Comparison of ENCODE assay signal across 8 cellular contexts in genomic region chr11:575324-575995, GRCh38. TPM values are rescaled to one million over a fixed set of nuclear protein-coding genes. Genes with fewer than 3 reads are reported as not detected.
DNase-seq lines count a peak whose midpoint lies in the region; ATAC-seq, FAIRE-seq and TF ChIP-seq lines count a peak whose summit lies in the region.

No MANE protein-coding gene starts in this region.

- peaks cover 3% of the 10 kb centered on the region for H3K36me3 ChIP-seq in bronchial epithelial cell (ENCODE audit: control insufficient read depth, insufficient read depth, low read length)
- H3K36me3 ChIP-seq in right lobe of liver = no peaks in the 10 kb centered on the region
- H3K36me3 ChIP-seq in thyroid gland = no peaks in the 10 kb centered on the region

- ATAC-seq in HG03025 (IDR thresholded peaks at IDR 0.05; ENCODE audit: low FRiP score, unreplicated experiment) = peak; percentile 19
- peak in 2 of 4 donors; percentile 64 to 74 for ATAC-seq in right lobe of liver
- ATAC-seq in HG03457 (IDR thresholded peaks at IDR 0.05; ENCODE audit: unreplicated experiment) = no peak

- H3K27me3 Mint-ChIP-seq in activated T-cell treated with anti-CD3 and anti-CD28 coated beads, Interleukin-2, amount 50 U/mL, for 24 hours = peaks cover 8% of the 10 kb centered on the region

- H3K27ac Mint-ChIP-seq in activated T-cell treated with anti-CD3 and anti-CD28 coated beads, Interleukin-2, amount 50 U/mL, for 24 hours = peak overlapping the region; percentile 72

- TF ChIP-seq CTCF in bronchial epithelial cell (IDR thresholded peaks at IDR 0.05; ENCODE audit: insufficient read depth, low read length, severe bottlenecking) = no peak
- no peak for TF ChIP-seq CTCF in right lobe of liver (IDR thresholded peaks at IDR 0.05)
- no peak for TF ChIP-seq CTCF in thyroid gland (IDR thresholded peaks at IDR 0.05)

- H3K27me3 ChIP-seq in bronchial epithelial cell (ENCODE audit: control insufficient read depth, insufficient read depth, low read length) (no peaks in the 10 kb centered on the region), right lobe of liver (no peaks in the 10 kb centered on the region), thyroid gland (no peaks in the 10 kb centered on the region)

- H3K4me1 Mint-ChIP-seq in activated T-cell treated with anti-CD3 and anti-CD28 coated beads, Interleukin-2, amount 50 U/mL, for 24 hours (ENCODE audit: low read depth) = peaks cover 48% of the 10 kb centered on the region

- intact Hi-C loops in right lobe of liver (cut with DNase I) (no loop called here), thyroid gland (cut with DNase I) (no loop called here)

- peak overlapping the region; percentile 82 for H3K4me3 ChIP-seq in bronchial epithelial cell (ENCODE audit: low read depth, low read length)
- H3K4me3 ChIP-seq in right lobe of liver = peak overlapping the region; percentile 71 to 76 (median 74)
- H3K4me3 ChIP-seq in thyroid gland (replicated peaks in 1 of 3) = peak overlapping the region; percentile 40 to 65 (median 56)

- peak overlapping the region; percentile 82 for H3K4me3 Mint-ChIP-seq in activated T-cell treated with anti-CD3 and anti-CD28 coated beads, Interleukin-2, amount 50 U/mL, for 24 hours

- H3K4me1 ChIP-seq in right lobe of liver (peaks cover 2 to 54% (median 20%) of the 10 kb centered on the region in 4 donors), thyroid gland (peaks cover 58 to 67% of the 10 kb centered on the region in 2 donors)

- no peak for DNase-seq in activated T-cell treated with anti-CD3 and anti-CD28 coated beads, Interleukin-2, amount 50 U/mL, for 24 hours
- DNase-seq in activated T-cell treated with anti-CD3 and anti-CD28 coated beads for 4 hours = no peak
- DNase-seq in NCI-H345 treated with DMSO at 0.1 percent for 48 hours (lab: John Stamatoyannopoulos, UW; ENCODE audit: unreplicated experiment) = peak; percentile 68
- DNase-seq in bronchial epithelial cell (ENCODE audit: low read depth) = no peak
- DNase-seq in right lobe of liver = no peak
- peak; percentile 34 to 73 for DNase-seq in thyroid gland

- 0% methylated on average over 8 of the region's 78 CpGs for WGBS in right lobe of liver (ENCODE audit: insufficient coverage, low coverage, low lambda C conversion rate, missing lambda C conversion rate)
- whole genome bisulfite sequencing in thyroid gland, 2 donors = 0 to 2% methylated on average over 3 to 7 of the region's 78 CpGs

- H3K27ac ChIP-seq in right lobe of liver = peak overlapping the region in 1 of 3 donors; percentile 25
- peak overlapping the region in 2 of 3 donors; percentile 53 to 71 for H3K27ac ChIP-seq in thyroid gland

- H3K9me3 ChIP-seq in right lobe of liver = no peaks in the 10 kb centered on the region
- H3K9me3 ChIP-seq in thyroid gland = no peaks in the 10 kb centered on the region

- FAIRE-seq in bronchial epithelial cell (lab: Jason Lieb, UNC) = no peak

- H3K9me3 Mint-ChIP-seq in activated T-cell treated with anti-CD3 and anti-CD28 coated beads, Interleukin-2, amount 50 U/mL, for 24 hours = no peaks in the 10 kb centered on the region

- peaks cover 35% of the 10 kb centered on the region for H3K36me3 Mint-ChIP-seq in activated T-cell treated with anti-CD3 and anti-CD28 coated beads, Interleukin-2, amount 50 U/mL, for 24 hours (ENCODE audit: low read depth)

- TF ChIP-seq POLR2A in right lobe of liver (IDR thresholded peaks at IDR 0.05) = peak; percentile 24
- TF ChIP-seq POLR2A in thyroid gland (IDR thresholded peaks at IDR 0.05) = peak in 1 of 2 donors; percentile 57

RNA-seq across cellular contexts. Expression of gene PHRF1, which starts 0.8 kb away (rescaled TPM):
- total RNA-seq in bronchial epithelial cell (21.1 and 26.1 TPM in 2 replicates), right lobe of liver (10 to 100 TPM; 15.4 to 21.9 (median 20.3) TPM), thyroid gland (10 to 100 TPM; 18.3 to 31.0 (median 19.3) TPM)

RNA-seq across cellular contexts. Expression of gene RASSF7, which starts 14.7 kb away (rescaled TPM):
- total RNA-seq in bronchial epithelial cell (44.4 and 45.5 TPM in 2 replicates), right lobe of liver (10 to 100 TPM; 20.5 to 61.1 (median 39.5) TPM), thyroid gland (10 to 100 TPM; 18.6 to 60.0 (median 24.8) TPM)

RNA-seq across cellular contexts. Expression of gene LMNTD2, which starts 14.9 kb away (rescaled TPM):
- total RNA-seq in bronchial epithelial cell = 0.90 and 1.1 TPM in 2 replicates
- total RNA-seq in right lobe of liver = 10 to 100 TPM in 1 of 6 experiments, 1 to 10 TPM in 5; 4.7 to 14.7 (median 7.9) TPM
- 1 to 10 TPM; 4.2 to 8.8 (median 6.6) TPM for total RNA-seq in thyroid gland

RNA-seq across cellular contexts. Expression of gene LRRC56, which starts 38.1 kb away (rescaled TPM):
- 0.26 and 0.38 TPM in 2 replicates for total RNA-seq in bronchial epithelial cell
- total RNA-seq in right lobe of liver = 1 to 10 TPM in 1 of 6 experiments, under 1 TPM in 4, not detected in 1; 0.12 to 1.1 (median 0.71) TPM
- total RNA-seq in thyroid gland = 1 to 10 TPM; 1.7 to 2.6 (median 2.3) TPM

RNA-seq across cellular contexts. Expression of gene HRAS, which starts 40.1 kb away (rescaled TPM):
- total RNA-seq in bronchial epithelial cell = 150 and 199 TPM in 2 replicates
- 10 to 100 TPM in 5 of 6 experiments, 1 to 10 TPM in 1; 7.6 to 20.9 (median 14.8) TPM for total RNA-seq in right lobe of liver
- 10 to 100 TPM; 16.9 to 41.3 (median 29.9) TPM for total RNA-seq in thyroid gland

Comparison
In these comparisons a context has a peak if more than half of its experiments do, and no peak if none do; other contexts are left out.
1. DNase-seq: peak in NCI-H345 treated with DMSO at 0.1 percent for 48 hours (single experiment) and thyroid gland (2 of 2); none in activated T-cell treated with anti-CD3 and anti-CD28 coated beads, Interleukin-2, amount 50 U/mL, for 24 hours (single experiment), activated T-cell treated with anti-CD3 and anti-CD28 coated beads for 4 hours (single experiment), bronchial epithelial cell (single experiment) and right lobe of liver (0 of 3).
2. Peak in every context shown above with its lines, with median percentiles within 50 percentile points of each other: H3K4me3 ChIP-seq.